Comparison of ENCODE assay signal across 1 cellular context in genomic region chr3:129555176-129555575, GRCh38.
TF ChIP-seq lines count a peak whose summit lies in the region.

No MANE protein-coding gene starts in this region.

TF ChIP-seq in endothelial cell of umbilical vein, 7 proteins besides CTCF, POLR2A, EP300 and RAD21:
- TF ChIP-seq FOS (IDR thresholded peaks at IDR 0.05; ENCODE audit: borderline replicate concordance, insufficient read depth, low read length), result no peak
- TF ChIP-seq EZH2 (IDR thresholded peaks at IDR 0.05; ENCODE audit: borderline replicate concordance, low read depth, low read length, severe bottlenecking), result no peak
- no peak for TF ChIP-seq GATA2 (IDR thresholded peaks at IDR 0.05; ENCODE audit: insufficient read depth, insufficient read length, low read depth, low read length)
- no peak for TF ChIP-seq MAX (IDR thresholded peaks at IDR 0.05; ENCODE audit: insufficient read depth, insufficient read length)
- TF ChIP-seq POLR2AphosphoS5 (IDR thresholded peaks at IDR 0.05; ENCODE audit: insufficient read depth, low read depth, low read length), result no peak
